In genomic region chr15:100807028-100807427, GRCh38 we compare ENCODE assay signal across 18 cellular contexts.
DNase-seq lines count a peak whose midpoint lies in the region; ATAC-seq, FAIRE-seq and TF ChIP-seq lines count a peak whose summit lies in the region.
"Had no signal": no experiment of that assay in that cellular context is flagged by ENCODE, and none has a peak within 500 bp of the region (broad histone marks: within the 10 kb centered on the region; RNA-seq: fewer than 3 reads in every experiment).

No MANE protein-coding gene starts in this region.

- no peaks in the 10 kb centered on the region for H3K9me3 ChIP-seq in CD4-positive, alpha-beta T cell (ENCODE audit: control insufficient read depth, low read length)

- ATAC-seq in CD4-positive, alpha-beta T cell (ENCODE audit: poor library complexity), result no peak
- ATAC-seq: GM12878, HepG2 had no signal

- H3K27ac Mint-ChIP-seq in CD4-positive, alpha-beta T cell, result no peak overlapping the region
- H3K27ac Mint-ChIP-seq: CD8-positive, alpha-beta memory T cell; H9; IgD-negative memory B cell had no signal

- TF ChIP-seq CTCF in CD4-positive, alpha-beta T cell (IDR thresholded peaks at IDR 0.05), result no peak

- POLR2A ChIA-PET in CD4-positive, alpha-beta T cell (lab: Charles Lee), result no interaction called here

- CTCF ChIA-PET in CD4-positive, alpha-beta T cell (lab: Charles Lee), result no interaction called here

- H3K4me1 Mint-ChIP-seq in CD4-positive, alpha-beta T cell (ENCODE audit: low read depth), result no peaks in the 10 kb centered on the region
- H3K4me1 Mint-ChIP-seq: CD8-positive, alpha-beta memory T cell; IgD-negative memory B cell had no signal

- H3K4me3 Mint-ChIP-seq in CD4-positive, alpha-beta T cell, result no peak overlapping the region
- H3K4me3 Mint-ChIP-seq: CD8-positive, alpha-beta memory T cell; H9; IgD-negative memory B cell had no signal

- no peak overlapping the region for H3K27ac ChIP-seq in CD4-positive, alpha-beta T cell (ENCODE audit: low read depth, low read length)
- H3K27ac ChIP-seq: BLaER1 treated with 17β-estradiol and CSF1 and Interleukin-3, amounts not matched to agents 10 nM and 100 nM had no signal

- H3K36me3 Mint-ChIP-seq in CD4-positive, alpha-beta T cell (ENCODE audit: low read depth), result no peaks in the 10 kb centered on the region
- H3K36me3 Mint-ChIP-seq: CD8-positive, alpha-beta memory T cell had no signal

- no peak for FAIRE-seq in urothelium cell line (lab: Jason Lieb, UNC)
- FAIRE-seq: GM12878, H1, HepG2 had no signal

- DNase-seq in NCI-H524 (lab: John Stamatoyannopoulos, UW), result peak; percentile 18 to 70
- no peak for DNase-seq in NCI-H524 treated with DMSO at 0.1 percent for 48 hours (lab: John Stamatoyannopoulos, UW)
- DNase-seq in LHCN-M2 (ENCODE audit: low read depth), result peak; percentile 27
- peak; percentile 5 for DNase-seq in mucosa of gallbladder (ENCODE audit: low spot score)
- peak; percentile 19 for DNase-seq in ureter (ENCODE audit: low spot score)
- DNase-seq in urothelium cell line (ENCODE audit: low spot score), result no peak
- DNase-seq in CD4-positive, alpha-beta T cell, result no peak
- DNase-seq: 8988T; CD8-positive, alpha-beta memory T cell; COR-L47; DMS79 treated with DMSO at 0.1 percent for 48 hours; GF-D8; H9 had no signal

- H3K27me3 ChIP-seq in CD4-positive, alpha-beta T cell (ENCODE audit: control insufficient read depth, insufficient read depth, low read length), result no peaks in the 10 kb centered on the region
- H3K27me3 ChIP-seq: BLaER1 treated with 17β-estradiol and CSF1 and Interleukin-3, amounts not matched to agents 10 nM and 100 nM had no signal

- no peaks in the 10 kb centered on the region for H3K27me3 Mint-ChIP-seq in CD4-positive, alpha-beta T cell
- H3K27me3 Mint-ChIP-seq: IgD-negative memory B cell had no signal

- intact Hi-C loops in CD4-positive, alpha-beta T cell (cut with DNase I, micrococcal nuclease), result no loop called here

- peaks cover 5% of the 10 kb centered on the region for H3K9me3 Mint-ChIP-seq in CD4-positive, alpha-beta T cell
- H3K9me3 Mint-ChIP-seq: H9 had no signal

Comparison
In these comparisons a context has a peak if more than half of its experiments do, and no peak if none do; other contexts are left out.
1. DNase-seq: peak in NCI-H524 (2 of 2), LHCN-M2 (single experiment), mucosa of gallbladder (single experiment) and ureter (single experiment); none in NCI-H524 treated with DMSO at 0.1 percent for 48 hours (single experiment), urothelium cell line (single experiment) and CD4-positive, alpha-beta T cell (0 of 10).